1 cellular context compared by ENCODE assay signal in the genomic region with DNA sequence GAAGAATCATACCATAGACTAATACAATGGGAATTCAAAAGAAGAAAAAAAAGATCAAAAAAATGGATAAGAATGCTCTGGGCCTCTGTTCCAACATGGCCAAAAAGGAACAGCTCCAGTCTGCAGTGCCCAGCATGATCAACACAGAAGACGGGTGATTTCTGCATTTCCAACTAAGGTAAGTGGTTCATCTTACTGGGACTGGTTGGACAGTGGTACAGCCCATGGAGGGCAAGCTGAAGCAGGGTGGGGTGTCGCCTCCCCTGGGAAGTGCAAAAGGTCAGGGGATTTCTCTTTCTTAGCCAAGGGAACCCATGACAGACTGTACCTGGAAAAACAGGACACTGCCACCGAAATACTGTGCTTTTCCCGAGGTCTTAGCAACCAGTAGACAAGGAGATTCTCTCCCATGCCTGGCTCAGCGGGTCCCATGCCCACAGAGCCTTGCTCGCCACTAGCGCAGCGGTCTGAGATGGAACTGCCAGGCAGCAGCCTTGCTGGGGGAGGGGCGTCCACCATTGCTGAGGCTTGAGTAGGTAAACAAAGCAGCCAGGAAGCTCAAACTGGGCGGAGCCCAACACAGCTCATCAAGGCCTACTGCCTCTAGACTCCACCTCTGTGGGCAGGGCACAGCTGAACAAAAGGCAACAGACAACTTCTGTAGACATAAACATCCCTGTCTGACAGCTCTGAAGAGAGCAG.
TF ChIP-seq lines count a peak whose summit lies in the region.

No MANE protein-coding gene starts in this region.

TF ChIP-seq in endothelial cell of umbilical vein, 7 proteins besides CTCF, POLR2A, EP300 and RAD21 (continued from another document):
- no peak for TF ChIP-seq GATA2 (IDR thresholded peaks at IDR 0.05; ENCODE audit: insufficient read depth, insufficient read length, low read depth, low read length)
- TF ChIP-seq POLR2AphosphoS5 (IDR thresholded peaks at IDR 0.05; ENCODE audit: insufficient read depth, low read depth, low read length) = no peak
